10 cellular contexts compared by ENCODE assay signal in genomic region chr4:105453550-105454201, GRCh38. TPM values are rescaled to one million over a fixed set of nuclear protein-coding genes. Genes with fewer than 3 reads are reported as not detected.
DNase-seq lines count a peak whose midpoint lies in the region; ATAC-seq and TF ChIP-seq lines count a peak whose summit lies in the region.
"Had no signal": no experiment of that assay in that cellular context is flagged by ENCODE, and none has a peak within 500 bp of the region (broad histone marks: within the 10 kb centered on the region; RNA-seq: fewer than 3 reads in every experiment).

No MANE protein-coding gene starts in this region.

- H4K5ac ChIP-seq in mesendoderm (ENCODE audit: low read length) = no peak overlapping the region

- H3K9ac ChIP-seq in mesendoderm (ENCODE audit: low read length) = no peak overlapping the region

- no peaks in the 10 kb centered on the region for H3K9me3 ChIP-seq in esophagus squamous epithelium
- H3K9me3 ChIP-seq: pancreas had no signal

- H4K8ac ChIP-seq in mesendoderm (ENCODE audit: low read depth, low read length) = no peak overlapping the region

- no peak overlapping the region for H3K4me2 ChIP-seq in mesendoderm (ENCODE audit: low read length)

- H3K27me3 ChIP-seq in mesendoderm (ENCODE audit: insufficient read depth, low read length, poor library complexity) (no peaks in the 10 kb centered on the region), esophagus squamous epithelium (no peaks in the 10 kb centered on the region)
- H3K27me3 ChIP-seq: pancreas had no signal

- intact Hi-C loops in esophagus squamous epithelium (cut with DNase I) = no loop called here

- H2AK5ac ChIP-seq in mesendoderm (ENCODE audit: low read length) = no peak overlapping the region

- no peak overlapping the region for H3K18ac ChIP-seq in mesendoderm (ENCODE audit: low read length)

- CTCF ChIA-PET in RWPE1 (lab: Yijun Ruan, JAX) = no interaction called here

- peaks cover 52% of the 10 kb centered on the region for H3K36me3 Mint-ChIP-seq in activated T-cell treated with anti-CD3 and anti-CD28 coated beads, Interleukin-2, amount 50 U/mL, for 4 hours (ENCODE audit: insufficient read depth)

- H2BK120ac ChIP-seq in mesendoderm (ENCODE audit: low read depth, low read length) = no peak overlapping the region

- no CpG with 5 or more reads among the region's 4 CpGs for WGBS in mesendoderm (ENCODE audit: extremely low coverage, insufficient coverage, low lambda C conversion rate)
- 72 to 83% methylated on average over 4 of the region's 4 CpGs for WGBS in esophagus squamous epithelium, 2 donors

- H3K4me1 Mint-ChIP-seq in activated T-cell treated with anti-CD3 and anti-CD28 coated beads, Interleukin-2, amount 50 U/mL, for 4 hours (ENCODE audit: low read depth) = peaks cover 22% of the 10 kb centered on the region

- peak; percentile 97 to 99 for ATAC-seq in activated T-cell treated with anti-CD3 and anti-CD28 coated beads, Interleukin-2, amount 50 U/mL, for 4 hours
- ATAC-seq in GM21717 (IDR thresholded peaks at IDR 0.05; ENCODE audit: unreplicated experiment) (peak; percentile 92), HG03442 (IDR thresholded peaks at IDR 0.05; ENCODE audit: unreplicated experiment) (peak; percentile 93)
- ATAC-seq: pancreas had no signal

- no peak overlapping the region for H2BK5ac ChIP-seq in mesendoderm (ENCODE audit: low read length)

- no peak overlapping the region for H3K4me3 Mint-ChIP-seq in activated T-cell treated with anti-CD3 and anti-CD28 coated beads, Interleukin-2, amount 50 U/mL, for 4 hours
- H3K4me3 Mint-ChIP-seq: B cell had no signal

- peaks cover 2% of the 10 kb centered on the region for H3K79me1 ChIP-seq in mesendoderm (ENCODE audit: low read length)

- no peak overlapping the region for H3K23ac ChIP-seq in mesendoderm (ENCODE audit: low read length)

- H3K27ac ChIP-seq in mesendoderm (ENCODE audit: low read depth, low read length) (no peak overlapping the region), RWPE1 (no peak overlapping the region), esophagus squamous epithelium (no peak overlapping the region)
- H3K27ac ChIP-seq: pancreas had no signal

- H3K79me2 ChIP-seq in mesendoderm (ENCODE audit: control insufficient read depth, insufficient read depth, low read length) = no peaks in the 10 kb centered on the region

- no peaks in the 10 kb centered on the region for H3K9me3 Mint-ChIP-seq in activated T-cell treated with anti-CD3 and anti-CD28 coated beads, Interleukin-2, amount 50 U/mL, for 4 hours

- no peak overlapping the region for H2BK15ac ChIP-seq in mesendoderm (replicated peaks; ENCODE audit: low read depth)

- H3K4ac ChIP-seq in mesendoderm (ENCODE audit: low read depth, low read length) = no peak overlapping the region

- H3K4me1 ChIP-seq in mesendoderm (ENCODE audit: control insufficient read depth, low read depth, low read length) = no peaks in the 10 kb centered on the region
- H3K4me1 ChIP-seq in esophagus squamous epithelium = peaks cover 0 to 4% (median 0%) of the 10 kb centered on the region in 3 donors

- H3K36me3 ChIP-seq in mesendoderm (ENCODE audit: control insufficient read depth, insufficient read depth, low read length) (no peaks in the 10 kb centered on the region), esophagus squamous epithelium (peaks cover 0 to 78% (median 0%) of the 10 kb centered on the region in 3 donors)
- H3K36me3 ChIP-seq: pancreas had no signal

- H3K27me3 Mint-ChIP-seq in activated T-cell treated with anti-CD3 and anti-CD28 coated beads, Interleukin-2, amount 50 U/mL, for 4 hours (ENCODE audit: low read depth) = no peaks in the 10 kb centered on the region
- H3K27me3 Mint-ChIP-seq: B cell had no signal

- POLR2A ChIA-PET in RWPE1 (lab: Yijun Ruan, JAX; ENCODE audit: low non-redundant PET) = no interaction called here

- no peak for TF ChIP-seq POLR2A in esophagus squamous epithelium (IDR thresholded peaks at IDR 0.05)

- TF ChIP-seq CTCF in RWPE1 (conservative IDR thresholded peaks at IDR 0.05; ENCODE audit: low read depth) (no peak), esophagus squamous epithelium (IDR thresholded peaks at IDR 0.05) (no peak)

- H3K4me3 ChIP-seq in mesendoderm (ENCODE audit: low read length) (no peak overlapping the region), esophagus squamous epithelium (no peak overlapping the region)
- H3K4me3 ChIP-seq: pancreas had no signal

- no peak for DNase-seq in activated T-cell treated with anti-CD3 and anti-CD28 coated beads, Interleukin-2, amount 50 U/mL, for 4 hours
- no peak for DNase-seq in activated T-cell treated with anti-CD3 and anti-CD28 coated beads, Interleukin-2, amount 50 U/mL, for 1 hour
- DNase-seq in mesendoderm (peak; percentile 59), occipital lobe (lab: John Stamatoyannopoulos, UW) (no peak), RWPE1 (ENCODE audit: low spot score) (no peak), esophagus squamous epithelium (lab: John Stamatoyannopoulos, UW) (no peak)
- DNase-seq: pancreas had no signal

- no peak overlapping the region for H3K56ac ChIP-seq in mesendoderm (ENCODE audit: low read length)

RNA-seq across cellular contexts. Expression of gene PPA2, which starts 20.2 kb away (rescaled TPM):
- total RNA-seq in activated T-cell treated with anti-CD3 and anti-CD28 coated beads, Interleukin-2, amount 50 U/mL, for 4 hours = 100 to 1,000 TPM in 1 of 3 donors, 10 to 100 TPM in 2; 89.1 to 105 (median 91.7) TPM
- polyA plus RNA-seq in mesendoderm (2013, experiment 1 of 2) = 89.0 TPM
- polyA plus RNA-seq in mesendoderm (2013, experiment 2 of 2) = 78.3 TPM
- 72.7 TPM for total RNA-seq in occipital lobe
- total RNA-seq in esophagus squamous epithelium = 100 to 1,000 TPM in 1 of 4 donors, 10 to 100 TPM in 3; 87.3 to 121 (median 87.9) TPM
